1 cellular context compared by ENCODE assay signal in genomic region chr21:44292812-44293195, GRCh38.
TF ChIP-seq lines count a peak whose summit lies in the region.

No MANE protein-coding gene starts in this region.

TF ChIP-seq in HEK293, 187 proteins besides CTCF, POLR2A, EP300 and RAD21:
- TF ChIP-seq HIC1 (tag by site-specific recombination; IDR thresholded peaks at IDR 0.05) (peak; percentile 45; the same call in 1 of the 2 replicates), ZNF324 (tag by site-specific recombination; IDR thresholded peaks at IDR 0.05) (no peak), SCRT2 (tag by site-specific recombination; IDR thresholded peaks at IDR 0.05) (no peak), GLIS2 (tag by site-specific recombination; IDR thresholded peaks at IDR 0.05) (0 out of 2 replicates have a peak, but pooled peaks have one; percentile 12), TSHZ1 (tag by site-specific recombination; IDR thresholded peaks at IDR 0.05; ENCODE audit: borderline replicate concordance) (no peak)
